ENCODE assay signal across 1 cellular context in the genomic region with DNA sequence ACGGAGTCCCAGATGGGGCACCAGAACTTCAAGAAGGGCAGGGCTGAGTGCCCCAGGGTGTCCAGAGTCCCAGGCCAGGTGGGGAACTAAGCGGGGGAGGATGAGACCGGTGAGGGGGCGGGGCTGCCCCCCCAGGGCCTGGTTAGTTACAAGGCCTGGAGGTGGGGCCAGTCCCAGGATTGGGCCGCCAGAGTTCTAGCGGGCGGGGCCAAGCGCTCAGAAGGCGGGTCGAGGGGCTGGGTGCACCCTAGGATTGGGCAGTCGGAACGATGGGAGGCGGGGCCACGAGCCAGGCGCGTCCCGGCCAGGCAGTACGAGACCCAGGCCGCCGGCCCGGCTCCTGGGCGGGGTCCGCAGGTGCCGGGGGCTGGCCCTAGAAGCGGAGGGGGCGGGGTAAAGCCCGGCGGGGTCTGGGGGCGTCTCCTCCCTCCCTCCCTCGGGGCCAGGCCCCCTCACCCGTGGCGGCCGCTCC.
TF ChIP-seq lines count a peak whose summit lies in the region.

No MANE protein-coding gene starts in this region.

TF ChIP-seq in GM12878, 131 proteins besides CTCF, POLR2A, EP300 and RAD21:
- TF ChIP-seq CHD2 (IDR thresholded peaks at IDR 0.05; ENCODE audit: borderline replicate concordance, low read depth, low read length) (0 out of 2 replicates have a peak, but pooled peaks have one; percentile 22), FOS (IDR thresholded peaks at IDR 0.05; ENCODE audit: borderline replicate concordance, extremely low read depth, insufficient read length) (no peak), TCF3 (IDR thresholded peaks at IDR 0.05; ENCODE audit: borderline replicate concordance, insufficient read depth, low read depth, low read length) (0 out of 2 replicates have a peak, but pooled peaks have one; percentile 26), HCFC1 (IDR thresholded peaks at IDR 0.05; ENCODE audit: low read length) (peak; percentile 35; the same call in 1 of the 2 replicates), TAF1 (IDR thresholded peaks at IDR 0.05; ENCODE audit: borderline replicate concordance, low read depth, low read length) (no peak), NBN (IDR thresholded peaks at IDR 0.05) (0 out of 2 replicates have a peak, but pooled peaks have one; percentile 25), FOXM1 (IDR thresholded peaks at IDR 0.05; ENCODE audit: low read depth, low read length) (no peak), RFX5 (IDR thresholded peaks at IDR 0.05; ENCODE audit: low read depth, low read length) (peak; percentile 50; the same call in 1 of the 2 replicates), CREM (IDR thresholded peaks at IDR 0.05; ENCODE audit: low read depth) (0 out of 2 replicates have a peak, but pooled peaks have one; percentile 19), BHLHE40 (IDR thresholded peaks at IDR 0.05; ENCODE audit: borderline replicate concordance in 1 of 2, low read depth in 2 of 2, low read length in 1 of 2) (no peak), SP1 (IDR thresholded peaks at IDR 0.05; ENCODE audit: low read depth, low read length) (peak; percentile 84), CBX5 (IDR thresholded peaks at IDR 0.05; ENCODE audit: low read depth) (no peak), EGR1 (IDR thresholded peaks at IDR 0.05; ENCODE audit: borderline replicate concordance in 1 of 2, low read depth in 2 of 2, low read length in 2 of 2) (peak in 1 of 2 experiments; percentile 93; a peak in 2 of 3 replicates), SREBF2 (IDR thresholded peaks at IDR 0.05; ENCODE audit: low read length) (no peak), HDGF (IDR thresholded peaks at IDR 0.05) (peak; percentile 89), TBL1XR1 (IDR thresholded peaks at IDR 0.05; ENCODE audit: low read depth, low read length) (no peak)
- TF ChIP-seq, protein P1, sequence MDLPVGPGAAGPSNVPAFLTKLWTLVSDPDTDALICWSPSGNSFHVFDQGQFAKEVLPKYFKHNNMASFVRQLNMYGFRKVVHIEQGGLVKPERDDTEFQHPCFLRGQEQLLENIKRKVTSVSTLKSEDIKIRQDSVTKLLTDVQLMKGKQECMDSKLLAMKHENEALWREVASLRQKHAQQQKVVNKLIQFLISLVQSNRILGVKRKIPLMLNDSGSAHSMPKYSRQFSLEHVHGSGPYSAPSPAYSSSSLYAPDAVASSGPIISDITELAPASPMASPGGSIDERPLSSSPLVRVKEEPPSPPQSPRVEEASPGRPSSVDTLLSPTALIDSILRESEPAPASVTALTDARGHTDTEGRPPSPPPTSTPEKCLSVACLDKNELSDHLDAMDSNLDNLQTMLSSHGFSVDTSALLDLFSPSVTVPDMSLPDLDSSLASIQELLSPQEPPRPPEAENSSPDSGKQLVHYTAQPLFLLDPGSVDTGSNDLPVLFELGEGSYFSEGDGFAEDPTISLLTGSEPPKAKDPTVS (IDR thresholded peaks at IDR 0.05; ENCODE audit: low read depth, low read length) = no peak
TF ChIP-seq in GM12878: peak in this region for 9.
